ENCODE assay signal across 13 cellular contexts in genomic region chr18:79379251-79379905, GRCh38. TPM values are rescaled to one million over a fixed set of nuclear protein-coding genes. Genes with fewer than 3 reads are reported as not detected.
DNase-seq lines count a peak whose midpoint lies in the region; ATAC-seq, FAIRE-seq and TF ChIP-seq lines count a peak whose summit lies in the region.
"Had no signal": no experiment of that assay in that cellular context is flagged by ENCODE, and none has a peak within 500 bp of the region (broad histone marks: within the 10 kb centered on the region; RNA-seq: fewer than 3 reads in every experiment).

No MANE protein-coding gene starts in this region.

- intact Hi-C loops in IMR-90 (cut with micrococcal nuclease), result no loop called here
- intact Hi-C loops in sigmoid colon (cut with DNase I), result loop anchor here (1.0 kb wide), 1 partner anchor 265 kb away; no protein-coding TSS in a partner anchor

- H3K27ac Mint-ChIP-seq in activated T-cell treated with anti-CD3 and anti-CD28 coated beads, Interleukin-2, amount 50 U/mL, for 72 hours, result no peak overlapping the region
- H3K27ac Mint-ChIP-seq: stimulated activated naive CD8-positive, alpha-beta T cell treated with anti-CD3 and anti-CD28 coated beads, Interleukin-15, Interleukin-2, amounts not matched to agents 100 ng/mL and 50 ng/mL, for 24 hours had no signal

- ATAC-seq in activated T-cell treated with anti-CD3 and anti-CD28 coated beads, Interleukin-2, amount 50 U/mL, for 72 hours (replicated peaks in 1 of 2), result no peak
- ATAC-seq in IMR-90 (ENCODE audit: low read depth) (no peak), HG02588 (IDR thresholded peaks at IDR 0.05; ENCODE audit: unreplicated experiment) (no peak)

- TF ChIP-seq CTCF in IMR-90 (conservative IDR thresholded peaks at IDR 0.05; ENCODE audit: low read depth, low read length) (no peak), H1 (IDR thresholded peaks at IDR 0.05; ENCODE audit: control extremely low read depth in 1 of 3, insufficient read depth in 1 of 3, low read depth in 1 of 3, low read length in 3 of 3) (no peak), sigmoid colon (IDR thresholded peaks at IDR 0.05) (peak in 2 of 4 experiments; percentile 1 to 16)

- peak overlapping the region; percentile 82 for H2AFZ ChIP-seq in IMR-90 (replicated peaks; ENCODE audit: low read length, poor library complexity)
- no peak overlapping the region for H2AFZ ChIP-seq in H1 (ENCODE audit: low read length)

- H3K14ac ChIP-seq in IMR-90 (replicated peaks; ENCODE audit: low read depth, low read length), result no peak overlapping the region
- no peak overlapping the region for H3K14ac ChIP-seq in H1 (ENCODE audit: insufficient read length)

- POLR2A ChIA-PET in IMR-90 (lab: Charles Lee; ENCODE audit: unreplicated experiment), result no interaction called here
- POLR2A ChIA-PET in H1 (lab: Charles Lee; ENCODE audit: partially characterized antibody), result interaction anchor here (1.1 kb wide), 1 partner anchor 11 kb away, joined by 3 read pairs; no protein-coding TSS in a partner anchor

- H3K4me2 ChIP-seq in IMR-90 (ENCODE audit: low read depth, low read length) (no peak overlapping the region; the same call in 1 of the 2 replicates), H1 (ENCODE audit: insufficient read depth in 1 of 2, low read depth in 2 of 2, low read length in 2 of 2) (peak overlapping the region in 1 of 2 experiments; percentile 41; a peak in 2 of 4 replicates)

- H4K91ac ChIP-seq in IMR-90 (ENCODE audit: insufficient read depth, low read depth, low read length), result no peak overlapping the region
- H4K91ac ChIP-seq in H1 (replicated peaks; ENCODE audit: insufficient read length, low read length), result no peak overlapping the region

- no peak for DNase-seq in activated T-cell treated with anti-CD3 and anti-CD28 coated beads, Interleukin-2, amount 50 U/mL, for 72 hours
- DNase-seq in activated T-cell treated with anti-CD3 and anti-CD28 coated beads, Interleukin-2, amount 50 U/mL, for 1 hour, result no peak
- no peak for DNase-seq in IMR-90
- no peak for DNase-seq in H1 (ENCODE audit: low read depth in 1 of 2, low spot score in 2 of 2)
- DNase-seq in sigmoid colon, result peak; percentile 56
- no peak for DNase-seq in GOT3 (lab: John Stamatoyannopoulos, UW)
- no peak for DNase-seq in NCI-H1105 (lab: John Stamatoyannopoulos, UW)
- DNase-seq: DMS 273 treated with DMSO at 0.1 percent for 48 hours, SIG-M5 had no signal

- no peak overlapping the region for H2BK12ac ChIP-seq in H1 (ENCODE audit: low read depth, low read length)

- no peaks in the 10 kb centered on the region for H3K27me3 Mint-ChIP-seq in activated T-cell treated with anti-CD3 and anti-CD28 coated beads, Interleukin-2, amount 50 U/mL, for 72 hours (ENCODE audit: low read depth)
- H3K27me3 Mint-ChIP-seq: stimulated activated naive CD8-positive, alpha-beta T cell treated with anti-CD3 and anti-CD28 coated beads, Interleukin-15, Interleukin-2, amounts not matched to agents 100 ng/mL and 50 ng/mL, for 24 hours had no signal

- no peaks in the 10 kb centered on the region for H3K9me3 ChIP-seq in IMR-90 (ENCODE audit: control insufficient read depth, insufficient read depth, low read length)
- no peaks in the 10 kb centered on the region; a peak in 1 of 4 replicates for H3K9me3 ChIP-seq in H1 (ENCODE audit: insufficient read depth in 2 of 2, low read depth in 1 of 2, low read length in 1 of 2)
- no peaks in the 10 kb centered on the region for H3K9me3 ChIP-seq in sigmoid colon
- H3K9me3 ChIP-seq: lower lobe of right lung had no signal

- H3K27ac ChIP-seq in IMR-90 (ENCODE audit: insufficient read depth, low read length) (no peak overlapping the region), H1 (ENCODE audit: low read depth, low read length) (no peak overlapping the region), sigmoid colon (no peak overlapping the region)
- H3K27ac ChIP-seq: lower lobe of right lung had no signal

- H3K18ac ChIP-seq in IMR-90 (ENCODE audit: low read depth, low read length) (no peak overlapping the region), H1 (ENCODE audit: extremely low read depth, low read length) (no peak overlapping the region)

- WGBS in IMR-90 (ENCODE audit: extremely low coverage in 2 of 2, insufficient read length in 1 of 2), 2 experiments, result 68% methylated on average over 10 of the region's 22 CpGs; no CpG with 5 or more reads in 1 of the 2 experiments
- 65% methylated on average over 22 of the region's 22 CpGs; no CpG with 5 or more reads in 1 of the 2 experiments for WGBS in H1 (ENCODE audit: extremely low coverage in 1 of 2, insufficient coverage in 1 of 2, insufficient read length in 1 of 2, insufficient replicate concordance in 2 of 2, low coverage in 1 of 2, low lambda C conversion rate in 2 of 2, missing lambda C conversion rate in 1 of 2), 2 experiments
- WGBS in sigmoid colon, 2 donors, result 64 to 71% methylated on average over 22 of the region's 22 CpGs

- FAIRE-seq in H1 (lab: Jason Lieb, UNC), result no peak

- peaks cover 5% of the 10 kb centered on the region; the same call in 1 of the 2 replicates for H4K20me1 ChIP-seq in IMR-90 (ENCODE audit: insufficient read depth, low read length)
- H4K20me1 ChIP-seq in H1 (replicated peaks in 1 of 2; ENCODE audit: control insufficient read depth in 1 of 2, insufficient read depth in 2 of 2, low read length in 2 of 2), result peaks cover 0 to 3% of the 10 kb centered on the region in 2 experiments

- H3K9me1 ChIP-seq in IMR-90 (ENCODE audit: insufficient read depth, low read length), result no peaks in the 10 kb centered on the region

- no peaks in the 10 kb centered on the region for H3K23me2 ChIP-seq in H1 (ENCODE audit: low read depth, low read length)

- H4K8ac ChIP-seq in IMR-90 (ENCODE audit: low read depth in 2 of 2, low read length in 2 of 2) (no peak overlapping the region), H1 (ENCODE audit: extremely low read depth, insufficient read depth, low read length) (peak overlapping the region; percentile 87; the same call in 1 of the 2 replicates)

- H3K79me1 ChIP-seq in IMR-90 (ENCODE audit: low read depth in 1 of 2, low read length in 2 of 2) (no peaks in the 10 kb centered on the region), H1 (ENCODE audit: low read depth, low read length) (no peaks in the 10 kb centered on the region)

- H2AK5ac ChIP-seq in IMR-90 (ENCODE audit: low read depth, low read length) (no peak overlapping the region), H1 (ENCODE audit: low read depth, low read length) (no peak overlapping the region)

- in situ Hi-C loops in IMR-90 (cut with MboI; ENCODE audit: low sequenced_read_pairs), result loop anchor here (5.0 kb wide), 2 partner anchors 153 to 263 kb away; no protein-coding TSS in a partner anchor

- H3K23ac ChIP-seq in IMR-90 (ENCODE audit: low read depth, low read length) (no peak overlapping the region), H1 (ENCODE audit: insufficient read length) (no peak overlapping the region)

- peaks cover 20% of the 10 kb centered on the region for H3K4me1 Mint-ChIP-seq in activated T-cell treated with anti-CD3 and anti-CD28 coated beads, Interleukin-2, amount 50 U/mL, for 72 hours (ENCODE audit: low read depth)

- CTCF ChIA-PET in IMR-90 (lab: Yijun Ruan, JAX), result interaction anchor here (0.9 to 3.1 kb wide), 5 partner anchors 11 to 265 kb away, joined by 3 to 10 read pairs (median 4); no protein-coding TSS in a partner anchor
- CTCF ChIA-PET in H1 (lab: Charles Lee; ENCODE audit: partially characterized antibody), result interaction anchor here (0.6 to 9.7 kb wide), 41 partner anchors 11 to 624 kb away, joined by 3 to 124 read pairs (median 4); partner anchors contain the start of gene NFATC1

- no peaks in the 10 kb centered on the region for H3K9me3 Mint-ChIP-seq in activated T-cell treated with anti-CD3 and anti-CD28 coated beads, Interleukin-2, amount 50 U/mL, for 72 hours
- H3K9me3 Mint-ChIP-seq: stimulated activated naive CD8-positive, alpha-beta T cell treated with anti-CD3 and anti-CD28 coated beads, Interleukin-15, Interleukin-2, amounts not matched to agents 100 ng/mL and 50 ng/mL, for 24 hours had no signal

- no peak overlapping the region for H3K56ac ChIP-seq in IMR-90 (ENCODE audit: extremely low read depth, insufficient read depth, low read length)
- H3K56ac ChIP-seq in H1 (replicated peaks; ENCODE audit: insufficient read length, low read depth, low read length), result no peak overlapping the region

- no peak overlapping the region for H3K4ac ChIP-seq in IMR-90 (ENCODE audit: low read depth, low read length)
- H3K4ac ChIP-seq in H1 (replicated peaks; ENCODE audit: insufficient read length, low read depth, low read length), result no peak overlapping the region

- TF ChIP-seq RAD21 in IMR-90 (IDR thresholded peaks at IDR 0.05; ENCODE audit: low read length) (no peak), H1 (IDR thresholded peaks at IDR 0.05 in 1 of 2, conservative IDR thresholded peaks at IDR 0.05 in 1 of 2; ENCODE audit: low read depth in 2 of 2, low read length in 2 of 2) (no peak)

- H3K9ac ChIP-seq in IMR-90 (ENCODE audit: low read depth, low read length) (no peak overlapping the region), H1 (replicated peaks in 1 of 4; ENCODE audit: extremely low read depth in 1 of 4, low read depth in 3 of 4, low read length in 3 of 4) (no peak overlapping the region)

- H3K4me3 ChIP-seq in IMR-90 (ENCODE audit: insufficient read depth, low read depth, low read length), result no peak overlapping the region
- H3K4me3 ChIP-seq in H1 (ENCODE audit: extremely low read depth in 1 of 4, insufficient read depth in 2 of 4, low read depth in 3 of 4, low read length in 4 of 4), result no peak overlapping the region
- H3K4me3 ChIP-seq in sigmoid colon, result no peak overlapping the region
- H3K4me3 ChIP-seq: lower lobe of right lung had no signal

- H3K4me3 Mint-ChIP-seq in activated T-cell treated with anti-CD3 and anti-CD28 coated beads, Interleukin-2, amount 50 U/mL, for 72 hours, result peak overlapping the region; percentile 20 to 58
- H3K4me3 Mint-ChIP-seq: stimulated activated naive CD8-positive, alpha-beta T cell treated with anti-CD3 and anti-CD28 coated beads, Interleukin-15, Interleukin-2, amounts not matched to agents 100 ng/mL and 50 ng/mL, for 24 hours had no signal

- H2BK15ac ChIP-seq in IMR-90 (ENCODE audit: low read depth, low read length) (no peak overlapping the region), H1 (ENCODE audit: low read length) (no peak overlapping the region)

- BruUV-seq in IMR-90 (replicated peaks; lab: Mats Ljungman, UMichigan), result no TSS peak

- H3K79me2 ChIP-seq in H1 (ENCODE audit: control insufficient read depth in 1 of 2, insufficient read depth in 2 of 2, low read length in 2 of 2), result no peaks in the 10 kb centered on the region

- H2BK5ac ChIP-seq in IMR-90 (ENCODE audit: low read depth, low read length, poor library complexity, severe bottlenecking) (no peak overlapping the region), H1 (ENCODE audit: low read depth, low read length) (no peak overlapping the region)

- H3K36me3 ChIP-seq in IMR-90 (ENCODE audit: control insufficient read depth, insufficient read depth, low read length) (peaks cover 9% of the 10 kb centered on the region), H1 (ENCODE audit: control insufficient read depth in 2 of 4, insufficient read depth in 4 of 4, low read length in 3 of 4) (no peaks in the 10 kb centered on the region; a peak in 1 of 8 replicates), sigmoid colon (peaks cover 0 to 25% (median 0%) of the 10 kb centered on the region in 4 donors)

- dilution Hi-C loops in IMR-90 (cut with HindIII; ENCODE audit: low sequenced_read_pairs, unreplicated experiment), result no loop called here

- H2BK120ac ChIP-seq in IMR-90 (ENCODE audit: low read depth, low read length) (no peak overlapping the region), H1 (replicated peaks; ENCODE audit: low read depth, low read length) (no peak overlapping the region)

- H3K4me1 ChIP-seq in IMR-90 (ENCODE audit: control insufficient read depth, insufficient read depth, low read length), result no peaks in the 10 kb centered on the region
- H3K4me1 ChIP-seq in H1 (replicated peaks in 1 of 4; ENCODE audit: control insufficient read depth in 3 of 4, insufficient read depth in 4 of 4, low read length in 3 of 4), result peaks cover 0 to 6% (median 2%) of the 10 kb centered on the region in 4 experiments; a peak in 2 of 7 replicates
- peaks cover 0 to 8% (median 5%) of the 10 kb centered on the region in 4 donors for H3K4me1 ChIP-seq in sigmoid colon

- H2BK20ac ChIP-seq in IMR-90 (ENCODE audit: low read depth, low read length) (no peak overlapping the region), H1 (ENCODE audit: low read length) (0 out of 2 replicates have a peak overlapping the region, but pooled peaks have one; percentile 80)

- H4K5ac ChIP-seq in IMR-90 (ENCODE audit: low read depth, low read length) (no peak overlapping the region), H1 (ENCODE audit: insufficient read length, low read depth, low read length) (no peak overlapping the region)

- no peak for TF ChIP-seq EP300 in H1 (IDR thresholded peaks at IDR 0.05; ENCODE audit: borderline replicate concordance in 1 of 2, low read depth in 2 of 2, low read length in 2 of 2)
- no peak for TF ChIP-seq EP300 in sigmoid colon (IDR thresholded peaks at IDR 0.05)

- no peak overlapping the region for H2AK9ac ChIP-seq in IMR-90 (replicated peaks; ENCODE audit: low read depth, low read length, poor library complexity)

- H3K27me3 ChIP-seq in IMR-90 (ENCODE audit: control insufficient read depth, insufficient read depth, low read length) (no peaks in the 10 kb centered on the region), H1 (replicated peaks in 1 of 4; ENCODE audit: control insufficient read depth in 3 of 4, extremely low read depth in 1 of 4, insufficient read depth in 3 of 4, low read length in 3 of 4) (no peaks in the 10 kb centered on the region; a peak in 2 of 7 replicates), sigmoid colon (no peaks in the 10 kb centered on the region)
- H3K27me3 ChIP-seq: dorsolateral prefrontal cortex had no signal

- TF ChIP-seq POLR2A in IMR-90 (IDR thresholded peaks at IDR 0.05; ENCODE audit: low read depth, low read length) (no peak), H1 (IDR thresholded peaks at IDR 0.05; ENCODE audit: control extremely low read depth in 1 of 2, low read depth in 2 of 2, low read length in 2 of 2) (no peak), sigmoid colon (IDR thresholded peaks at IDR 0.05) (no peak)

- H3K36me3 Mint-ChIP-seq in activated T-cell treated with anti-CD3 and anti-CD28 coated beads, Interleukin-2, amount 50 U/mL, for 72 hours (ENCODE audit: insufficient read depth in 2 of 2), result peaks cover 0 to 7% of the 10 kb centered on the region in 2 donors

RNA-seq across cellular contexts. Expression of gene NFATC1, which starts 16.4 kb away (rescaled TPM):
- 10 to 100 TPM; 70.4 to 86.0 TPM for total RNA-seq in activated T-cell treated with anti-CD3 and anti-CD28 coated beads, Interleukin-2, amount 50 U/mL, for 72 hours
- total RNA-seq in IMR-90 (2012; rRNA removed) (0.28 and 0.36 TPM in 2 replicates), sigmoid colon (10 to 100 TPM in 3 of 4 donors, 1 to 10 TPM in 1; 7.3 to 13.8 (median 11.1) TPM)
- polyA plus RNA-seq in IMR-90 (2012; rRNA removed) (1.8 TPM in 2 replicates), H1 (2011; rRNA removed) (2.0 and 3.2 TPM in 2 replicates), sigmoid colon (10 to 100 TPM in 1 of 3 donors, 1 to 10 TPM in 2; 1.6 to 12.4 (median 2.4) TPM)
- 0.86 and 2.1 TPM in 2 replicates for polyA plus RNA-seq in IMR-90 (2012; cell fraction: cytosol; rRNA removed)
- polyA plus RNA-seq in IMR-90 (2012; cell fraction: nucleus; rRNA removed; ENCODE audit: low replicate concordance), result 2.4 and 4.0 TPM in 2 replicates
- 6.6 and 6.8 TPM in 2 replicates for total RNA-seq in H1 (2021; fragmentation: NEBNext Ultra II Directional; extraction: Animal tissue kit (Norgen Biotek cat#: 25700))
- 1.4 TPM for polyA plus RNA-seq in H1 (2011; cell fraction: cytosol; rRNA removed)
- polyA plus RNA-seq in H1 (2011; cell fraction: nucleus; rRNA removed), result 4.2 TPM
- 4.8 to 6.0 TPM (median 5.5 TPM) in 4 replicates for polyA plus RNA-seq in H1 (2012, experiment 1 of 2)
- 4.5 TPM for polyA plus RNA-seq in H1 (2012, experiment 2 of 2)
- polyA plus RNA-seq in H1 (2013, experiment 1 of 2), result 3.5 TPM
- polyA plus RNA-seq in H1 (2013, experiment 2 of 2), result 3.6 TPM
- polyA minus RNA-seq in H1 (2011; rRNA and poly(A)+ RNA removed), result 2.4 and 2.8 TPM in 2 replicates
- 7.3 TPM for polyA minus RNA-seq in H1 (2011; cell fraction: cytosol; rRNA and poly(A)+ RNA removed)
- 8.7 TPM for polyA minus RNA-seq in H1 (2011; cell fraction: nucleus; rRNA and poly(A)+ RNA removed)
